Comparison of ENCODE assay signal across 18 cellular contexts in genomic region chr17:7867881-7868329, GRCh38. TPM values are rescaled to one million over a fixed set of nuclear protein-coding genes. Genes with fewer than 3 reads are reported as not detected.
DNase-seq lines count a peak whose midpoint lies in the region; ATAC-seq, FAIRE-seq and TF ChIP-seq lines count a peak whose summit lies in the region.
"Had no signal": no experiment of that assay in that cellular context is flagged by ENCODE, and none has a peak within 500 bp of the region (broad histone marks: within the 10 kb centered on the region; RNA-seq: fewer than 3 reads in every experiment).

No MANE protein-coding gene starts in this region.

- no peak for FAIRE-seq in bronchial epithelial cell (lab: Jason Lieb, UNC)
- FAIRE-seq: RCC 7860 had no signal

- no peaks in the 10 kb centered on the region for H3K27me3 Mint-ChIP-seq in activated CD4-positive, alpha-beta T cell treated with anti-CD3 and anti-CD28 coated beads, Interleukin-2, amount 10 ng/mL, durations not matched to agents 7 days and 5 days

- peak overlapping the region; percentile 65 for H3K27ac Mint-ChIP-seq in activated CD4-positive, alpha-beta T cell treated with anti-CD3 and anti-CD28 coated beads, Interleukin-2, amount 10 ng/mL, durations not matched to agents 7 days and 5 days
- H3K27ac Mint-ChIP-seq: nephron had no signal

- in situ Hi-C loops in brain microvascular endothelial cell (cut with HindIII; ENCODE audit: low pct_ligation_motif_present, low sequenced_read_pairs), result no loop called here

- no peak for TF ChIP-seq POLR2A in NB4 (IDR thresholded peaks at IDR 0.05; ENCODE audit: extremely low read depth, insufficient read length)

- H3K4me1 Mint-ChIP-seq in activated CD4-positive, alpha-beta T cell treated with anti-CD3 and anti-CD28 coated beads, Interleukin-2, amount 10 ng/mL, durations not matched to agents 7 days and 5 days, result peaks cover 33% of the 10 kb centered on the region

- H3K27ac ChIP-seq in neutrophil (peak overlapping the region; percentile 80), brain microvascular endothelial cell (no peak overlapping the region)
- H3K27ac ChIP-seq: gastrocnemius medialis had no signal

- H3K36me3 Mint-ChIP-seq in activated CD4-positive, alpha-beta T cell treated with anti-CD3 and anti-CD28 coated beads, Interleukin-2, amount 10 ng/mL, durations not matched to agents 7 days and 5 days (ENCODE audit: low read depth), result peaks cover 16% of the 10 kb centered on the region

- peak; percentile 42 for DNase-seq in activated CD4-positive, alpha-beta T cell treated with anti-CD3 and anti-CD28 coated beads, Interleukin-2, amount 10 ng/mL, durations not matched to agents 7 days and 5 days
- DNase-seq in activated CD4-positive, alpha-beta T cell treated with anti-CD3 and anti-CD28 coated beads, Interleukin-2, amount 50 U/mL, for 4 hours, result no peak
- DNase-seq in NB4 (ENCODE audit: low read depth) (peak; percentile 66), bronchial epithelial cell (ENCODE audit: low read depth) (peak; percentile 90), brain microvascular endothelial cell (no peak), activated gamma-delta T cell treated with Interleukin-2 at 50 U/mL for 16 hours (no peak)
- DNase-seq: activated effector memory CD4-positive, alpha-beta T cell treated with anti-CD3 and anti-CD28 coated beads, Interleukin-2, amount 50 U/mL, for 16 hours; cortex of kidney; DMS79 treated with DMSO at 0.1 percent for 48 hours; gastrocnemius medialis; IMR-90; left cardiac atrium; NCI-H2081; trophoblast cell had no signal

- TF ChIP-seq CTCF in NB4 (IDR thresholded peaks at IDR 0.05; ENCODE audit: low read depth, low read length) (no peak), bronchial epithelial cell (IDR thresholded peaks at IDR 0.05; ENCODE audit: insufficient read depth, low read length, severe bottlenecking) (no peak), neutrophil (IDR thresholded peaks at IDR 0.05) (no peak), brain microvascular endothelial cell (IDR thresholded peaks at IDR 0.05; ENCODE audit: low read depth, low read length, missing control alignments) (no peak)

- CTCF ChIA-PET in activated CD4-positive, alpha-beta T cell treated with anti-CD3 and anti-CD28 coated beads, Interleukin-2, amount 10 ng/mL, durations not matched to agents 7 days and 5 days (lab: Charles Lee), result interaction anchor here (3.3 kb wide), 1 partner anchor 121 kb away, joined by 17 read pairs; no protein-coding TSS in a partner anchor

- no peaks in the 10 kb centered on the region for H3K27me3 ChIP-seq in bronchial epithelial cell (ENCODE audit: control insufficient read depth, insufficient read depth, low read length)
- H3K27me3 ChIP-seq in neutrophil, result no peaks in the 10 kb centered on the region
- no peaks in the 10 kb centered on the region for H3K27me3 ChIP-seq in brain microvascular endothelial cell (replicated peaks)
- H3K27me3 ChIP-seq: gastrocnemius medialis had no signal

- ATAC-seq in GM18511 (IDR thresholded peaks at IDR 0.05; ENCODE audit: unreplicated experiment), result no peak
- ATAC-seq: gastrocnemius medialis, left cardiac atrium had no signal

- H3K4me3 ChIP-seq in NB4 (ENCODE audit: low read depth, low read length) (no peak overlapping the region), bronchial epithelial cell (ENCODE audit: low read depth, low read length) (no peak overlapping the region), neutrophil (ENCODE audit: low read depth in 1 of 2, low read length in 1 of 2) (peak overlapping the region; percentile 23 to 29), brain microvascular endothelial cell (ENCODE audit: low read depth, low read length) (no peak overlapping the region)
- H3K4me3 ChIP-seq: gastrocnemius medialis had no signal

- H3K4me3 Mint-ChIP-seq in activated CD4-positive, alpha-beta T cell treated with anti-CD3 and anti-CD28 coated beads, Interleukin-2, amount 10 ng/mL, durations not matched to agents 7 days and 5 days, result peak overlapping the region; percentile 39
- H3K4me3 Mint-ChIP-seq: nephron had no signal

- peaks cover 63 to 64% of the 10 kb centered on the region in 2 experiments for H3K4me1 ChIP-seq in neutrophil (ENCODE audit: control insufficient read depth in 1 of 2, insufficient read depth in 1 of 2, low read depth in 1 of 2, low read length in 1 of 2)

- H3K36me3 ChIP-seq in bronchial epithelial cell (ENCODE audit: control insufficient read depth, insufficient read depth, low read length) (no peaks in the 10 kb centered on the region), neutrophil (no peaks in the 10 kb centered on the region), brain microvascular endothelial cell (replicated peaks) (peaks cover 3% of the 10 kb centered on the region)
- H3K36me3 ChIP-seq: gastrocnemius medialis had no signal

- H3K9me3 Mint-ChIP-seq in activated CD4-positive, alpha-beta T cell treated with anti-CD3 and anti-CD28 coated beads, Interleukin-2, amount 10 ng/mL, durations not matched to agents 7 days and 5 days, result no peaks in the 10 kb centered on the region
- H3K9me3 Mint-ChIP-seq: nephron had no signal

- POLR2A ChIA-PET in activated CD4-positive, alpha-beta T cell treated with anti-CD3 and anti-CD28 coated beads, Interleukin-2, amount 10 ng/mL, durations not matched to agents 7 days and 5 days (lab: Charles Lee), result no interaction called here

- H3K9me3 ChIP-seq in neutrophil, result no peaks in the 10 kb centered on the region
- H3K9me3 ChIP-seq: gastrocnemius medialis had no signal

RNA-seq across cellular contexts. Expression of gene CYB5D1, which starts 10.1 kb away (rescaled TPM):
- total RNA-seq in activated CD4-positive, alpha-beta T cell treated with anti-CD3 and anti-CD28 coated beads, Interleukin-2, amount 10 ng/mL, durations not matched to agents 7 days and 5 days, result 1 to 10 TPM; 8.2 to 9.0 TPM
- 6.5 and 9.0 TPM in 2 replicates for total RNA-seq in bronchial epithelial cell

RNA-seq across cellular contexts. Expression of gene NAA38, which starts 10.5 kb away (rescaled TPM):
- 10 to 100 TPM; 84.2 to 93.0 TPM for total RNA-seq in activated CD4-positive, alpha-beta T cell treated with anti-CD3 and anti-CD28 coated beads, Interleukin-2, amount 10 ng/mL, durations not matched to agents 7 days and 5 days
- 36.6 and 47.5 TPM in 2 replicates for total RNA-seq in bronchial epithelial cell

RNA-seq across cellular contexts. Expression of gene TMEM88, which starts 13.0 kb away (rescaled TPM):
- under 1 TPM; 0.55 to 0.87 TPM for total RNA-seq in activated CD4-positive, alpha-beta T cell treated with anti-CD3 and anti-CD28 coated beads, Interleukin-2, amount 10 ng/mL, durations not matched to agents 7 days and 5 days
- 0.64 TPM in 1 of 2 replicates, not detected in the other for total RNA-seq in bronchial epithelial cell
- total RNA-seq: IMR-90 had no signal

RNA-seq across cellular contexts. Expression of gene CHD3, which starts 20.7 kb away (rescaled TPM):
- total RNA-seq in activated CD4-positive, alpha-beta T cell treated with anti-CD3 and anti-CD28 coated beads, Interleukin-2, amount 10 ng/mL, durations not matched to agents 7 days and 5 days, result 100 to 1,000 TPM; 216 to 223 TPM
- total RNA-seq in bronchial epithelial cell, result 41.3 and 98.2 TPM in 2 replicates

RNA-seq across cellular contexts. Expression of gene KDM6B, which starts 33.9 kb away (rescaled TPM):
- total RNA-seq in activated CD4-positive, alpha-beta T cell treated with anti-CD3 and anti-CD28 coated beads, Interleukin-2, amount 10 ng/mL, durations not matched to agents 7 days and 5 days, result 10 to 100 TPM; 12.3 to 12.8 TPM
- total RNA-seq in bronchial epithelial cell, result 2.9 and 6.0 TPM in 2 replicates

Comparison
In these comparisons a context has a peak if more than half of its experiments do, and no peak if none do; other contexts are left out.
1. DNase-seq: peak in activated CD4-positive, alpha-beta T cell treated with anti-CD3 and anti-CD28 coated beads, Interleukin-2, amount 10 ng/mL, durations not matched to agents 7 days and 5 days (single experiment), NB4 (single experiment) and bronchial epithelial cell (single experiment); none in activated CD4-positive, alpha-beta T cell treated with anti-CD3 and anti-CD28 coated beads, Interleukin-2, amount 50 U/mL, for 4 hours (0 of 2), brain microvascular endothelial cell (single experiment) and activated gamma-delta T cell treated with Interleukin-2 at 50 U/mL for 16 hours (single experiment).
2. H3K4me3 ChIP-seq: peak in neutrophil (2 of 2); none in NB4 (single experiment), bronchial epithelial cell (single experiment) and brain microvascular endothelial cell (single experiment).